Comparison of ENCODE assay signal across 8 cellular contexts in the genomic region with DNA sequence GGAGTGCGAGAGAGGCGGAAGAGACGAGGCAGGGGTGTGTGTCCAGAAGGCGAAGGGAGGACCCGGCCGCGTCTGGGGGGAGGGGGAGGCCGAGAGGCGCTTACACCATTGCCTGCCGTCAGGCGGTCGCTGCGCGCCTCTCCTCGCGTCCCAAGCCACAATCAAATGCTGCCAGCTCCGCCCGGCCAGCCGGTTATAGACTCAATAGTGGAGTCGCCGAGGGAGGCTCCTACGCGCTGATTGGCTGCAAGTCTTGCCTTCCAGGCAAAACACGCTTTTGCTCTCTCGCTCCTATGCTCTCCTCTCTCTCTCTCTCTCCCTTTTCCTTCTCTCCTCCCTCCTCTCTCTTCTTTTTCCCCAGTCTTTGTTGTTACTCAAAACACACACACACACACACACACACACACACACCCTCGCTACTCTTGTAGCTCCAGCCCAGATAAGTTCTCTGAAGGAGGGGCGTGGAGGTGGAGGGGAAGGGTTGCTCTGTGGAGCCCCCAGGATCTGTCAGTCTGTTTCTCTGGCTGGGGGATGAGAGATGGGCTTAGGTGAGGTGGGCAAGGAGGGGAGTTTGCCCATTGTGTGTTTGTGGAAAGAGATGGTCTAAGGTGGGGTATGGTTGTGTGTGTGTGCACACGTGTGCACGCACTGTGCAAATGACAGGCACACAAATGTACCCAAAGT. TPM values are rescaled to one million over a fixed set of nuclear protein-coding genes. Genes with fewer than 3 reads are reported as not detected.
DNase-seq lines count a peak whose midpoint lies in the region; ATAC-seq and TF ChIP-seq lines count a peak whose summit lies in the region.

A gene (minus strand): TSS at position 170 of the 684 bp plus-strand sequence. CDS start 226 bp downstream, outside the sequence.

- peak within 1 kb of the TSS; percentile 85 for H3K4me2 ChIP-seq in PC-3 (ENCODE audit: low read length)

- ATAC-seq in PC-3, result peak; percentile 48
- ATAC-seq in central memory CD8-positive, alpha-beta T cell (replicated peaks; ENCODE audit: extremely low read depth, poor library complexity, severe bottlenecking), result no peak
- no peak for ATAC-seq in stimulated activated naive B cell treated with anti-CD40 and anti-IgM and Interleukin-4, amounts not matched to agents 10 μg/mL and 1 μg/mL and 100 μg/mL, for 72 hours (replicated peaks)
- ATAC-seq in GM18861 (IDR thresholded peaks at IDR 0.05; ENCODE audit: unreplicated experiment), result no peak
- ATAC-seq in GM18505 (IDR thresholded peaks at IDR 0.05; ENCODE audit: unreplicated experiment), result no peak

- intact Hi-C loops in PC-3 (cut with micrococcal nuclease), result loop anchor here (5.0 kb wide), 2 partner anchors 288 to 428 kb away; a partner anchor contains a TSS

- peak within 1 kb of the TSS; percentile 80 for H3K4me3 Mint-ChIP-seq in HFFc6
- peak within 1 kb of the TSS; percentile 76 for H3K4me3 Mint-ChIP-seq in central memory CD8-positive, alpha-beta T cell
- H3K4me3 Mint-ChIP-seq in stimulated activated naive B cell treated with anti-CD40 and anti-IgM and Interleukin-4, amounts not matched to agents 10 μg/mL and 1 μg/mL and 100 μg/mL, for 72 hours, result peak within 1 kb of the TSS; percentile 82 to 87

- no peak for TF ChIP-seq CTCF in BJ (IDR thresholded peaks at IDR 0.05; ENCODE audit: insufficient read depth, low read depth, low read length)
- no peak for TF ChIP-seq CTCF in HFFc6 (IDR thresholded peaks at IDR 0.05)
- no peak for TF ChIP-seq CTCF in PC-3 (conservative IDR thresholded peaks at IDR 0.05; ENCODE audit: low read depth, low read length)

- DNase-seq in BJ (ENCODE audit: low read depth) (peak; percentile 19), HFFc6 (peak; percentile 55), PC-3 (peak; percentile 91), kidney tubule cell (ENCODE audit: low spot score) (peak; percentile 59)
- DNase-seq in central memory CD8-positive, alpha-beta T cell (ENCODE audit: low spot score in 2 of 2), result no peak
- no peak for DNase-seq in stimulated activated naive B cell treated with anti-CD40 and anti-IgM and Interleukin-4, amounts not matched to agents 10 μg/mL and 1 μg/mL and 100 μg/mL, for 72 hours

- H2AFZ ChIP-seq in PC-3 (ENCODE audit: low read length), result peak within 1 kb of the TSS; percentile 73

- no peaks in the 10 kb centered on the region for H3K36me3 Mint-ChIP-seq in HFFc6 (ENCODE audit: low read depth)
- H3K36me3 Mint-ChIP-seq in central memory CD8-positive, alpha-beta T cell (ENCODE audit: insufficient read depth), result peaks cover 6% of the 10 kb centered on the region
- peaks cover 0 to 3% of the 10 kb centered on the region in 2 donors for H3K36me3 Mint-ChIP-seq in stimulated activated naive B cell treated with anti-CD40 and anti-IgM and Interleukin-4, amounts not matched to agents 10 μg/mL and 1 μg/mL and 100 μg/mL, for 72 hours

- peaks cover 34% of the 10 kb centered on the region for H3K27me3 ChIP-seq in BJ (ENCODE audit: control insufficient read depth, insufficient read depth, low read length)
- H3K27me3 ChIP-seq in PC-3 (ENCODE audit: low read length), result peaks cover 12% of the 10 kb centered on the region

- H3K27me3 Mint-ChIP-seq in HFFc6 (ENCODE audit: insufficient read depth), result peaks cover 57% of the 10 kb centered on the region
- peaks cover 91% of the 10 kb centered on the region for H3K27me3 Mint-ChIP-seq in central memory CD8-positive, alpha-beta T cell
- H3K27me3 Mint-ChIP-seq in stimulated activated naive B cell treated with anti-CD40 and anti-IgM and Interleukin-4, amounts not matched to agents 10 μg/mL and 1 μg/mL and 100 μg/mL, for 72 hours, result peaks cover 82 to 88% of the 10 kb centered on the region in 2 donors

- H3K9me3 Mint-ChIP-seq in HFFc6, result no peaks in the 10 kb centered on the region
- H3K9me3 Mint-ChIP-seq in central memory CD8-positive, alpha-beta T cell, result no peaks in the 10 kb centered on the region
- no peaks in the 10 kb centered on the region for H3K9me3 Mint-ChIP-seq in stimulated activated naive B cell treated with anti-CD40 and anti-IgM and Interleukin-4, amounts not matched to agents 10 μg/mL and 1 μg/mL and 100 μg/mL, for 72 hours

- peaks cover 19% of the 10 kb centered on the region for H3K4me1 Mint-ChIP-seq in HFFc6 (ENCODE audit: low read depth)
- H3K4me1 Mint-ChIP-seq in central memory CD8-positive, alpha-beta T cell, result peaks cover 24% of the 10 kb centered on the region
- peaks cover 24 to 36% of the 10 kb centered on the region in 2 donors for H3K4me1 Mint-ChIP-seq in stimulated activated naive B cell treated with anti-CD40 and anti-IgM and Interleukin-4, amounts not matched to agents 10 μg/mL and 1 μg/mL and 100 μg/mL, for 72 hours

- H3K4me1 ChIP-seq in PC-3 (ENCODE audit: insufficient read depth, low read length), result peaks cover 32% of the 10 kb centered on the region

- no TSS peak for BruUV-seq in PC-3 (replicated peaks; lab: Mats Ljungman, UMichigan)

- no peaks in the 10 kb centered on the region for H3F3A ChIP-seq in PC-3 (ENCODE audit: low read length, unreplicated experiment)

- H3K36me3 ChIP-seq in BJ (ENCODE audit: control insufficient read depth, insufficient read depth, low read length), result no peaks in the 10 kb centered on the region
- no peaks in the 10 kb centered on the region for H3K36me3 ChIP-seq in PC-3 (ENCODE audit: low read depth, low read length)

- H3K27ac Mint-ChIP-seq in HFFc6, result no peak within 1 kb of the TSS
- H3K27ac Mint-ChIP-seq in central memory CD8-positive, alpha-beta T cell (ENCODE audit: low read depth), result peak within 1 kb of the TSS; percentile 42
- H3K27ac Mint-ChIP-seq in stimulated activated naive B cell treated with anti-CD40 and anti-IgM and Interleukin-4, amounts not matched to agents 10 μg/mL and 1 μg/mL and 100 μg/mL, for 72 hours, result peak within 1 kb of the TSS; percentile 74

- CTCF ChIA-PET in BJ (lab: Yijun Ruan, JAX) (interaction anchor here (0.6 to 11.7 kb wide), 19 partner anchors 9 to 676 kb away, joined by 3 to 464 read pairs (median 13); a partner anchor contains a TSS), PC-3 (lab: Charles Lee) (interaction anchor here (0.6 to 4.1 kb wide), 3 partner anchors 43 to 96 kb away, joined by 5 to 35 read pairs (median 7); no protein-coding TSS in a partner anchor)

- peak within 1 kb of the TSS; percentile 20 for H3K4me3 ChIP-seq in BJ (ENCODE audit: low read depth, low read length)
- H3K4me3 ChIP-seq in PC-3 (ENCODE audit: low read length), result peak within 1 kb of the TSS; percentile 68

- no peak within 1 kb of the TSS for H3K9ac ChIP-seq in PC-3 (ENCODE audit: low read length)

- no peak within 1 kb of the TSS for H3K27ac ChIP-seq in PC-3 (ENCODE audit: low read length)

- POLR2A ChIA-PET in BJ (lab: Charles Lee), result interaction anchor here (0.6 kb wide), 1 partner anchor 11 kb away, joined by 5 read pairs; no protein-coding TSS in a partner anchor
- POLR2A ChIA-PET in PC-3 (lab: Charles Lee; ENCODE audit: unreplicated experiment), result no interaction called here

- no peaks in the 10 kb centered on the region for H3K9me2 ChIP-seq in PC-3 (replicated peaks; ENCODE audit: low read length)

- H4K20me1 ChIP-seq in PC-3 (ENCODE audit: low read length), result no peaks in the 10 kb centered on the region

- no peak for TF ChIP-seq POLR2A in GM18505 (IDR thresholded peaks at IDR 0.05; ENCODE audit: borderline replicate concordance, extremely low read depth, insufficient read depth, insufficient read length)

- H3K79me2 ChIP-seq in PC-3 (ENCODE audit: low read length), result no peaks in the 10 kb centered on the region

- no peaks in the 10 kb centered on the region for H3K9me3 ChIP-seq in PC-3 (ENCODE audit: low read length)

RNA-seq across cellular contexts. Expression of the gene that starts here (rescaled TPM):
- 0.06 TPM in 1 of 2 replicates, not detected in the other for polyA plus RNA-seq in BJ (2011; rRNA removed)
- not detected in 2 replicates for polyA minus RNA-seq in BJ (2011; rRNA and poly(A)+ RNA removed)
- not detected for total RNA-seq in HFFc6 (2021; fragmentation: NEBNext Ultra II Directional; extraction: Animal tissue kit (Norgen Biotek cat#: 25700))
- total RNA-seq in PC-3 (2014; rRNA removed), result 0.18 and 0.23 TPM in 2 replicates

Comparison
In these comparisons a context has a peak if more than half of its experiments do, and no peak if none do; other contexts are left out.
1. Peak in DNase-seq and H3K4me3 ChIP-seq in BJ; RNA of the gene not detected or under 1 TPM.
2. Peak in DNase-seq in HFFc6; RNA of the gene not detected or under 1 TPM.
3. Peak in DNase-seq, ATAC-seq, H3K4me3 ChIP-seq and H3K4me2 ChIP-seq in PC-3; RNA of the gene not detected or under 1 TPM.